In the genomic region with DNA sequence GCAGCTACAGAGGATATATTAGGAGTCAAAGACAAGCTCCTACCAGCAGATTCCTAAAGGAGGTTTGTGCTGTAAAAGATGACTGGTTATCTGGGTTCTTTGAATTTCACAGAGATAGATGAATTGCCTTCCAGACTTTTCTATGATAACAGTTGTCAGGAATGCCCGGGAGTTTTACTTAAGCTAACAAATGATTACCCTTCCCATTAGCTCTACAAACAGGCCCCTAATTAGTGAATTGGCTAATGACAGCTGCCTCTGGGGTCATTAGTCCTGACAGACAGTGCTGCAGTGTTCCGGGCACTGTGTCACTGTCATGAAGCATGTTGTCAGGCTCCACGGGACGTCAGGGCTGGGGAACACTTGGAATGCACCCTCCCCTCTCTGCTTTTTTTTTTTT, we compare ENCODE assay signal across 1 cellular context.
TF ChIP-seq lines count a peak whose summit lies in the region.

No MANE protein-coding gene starts in this region.

TF ChIP-seq in SK-N-SH treated with all-trans-retinoic acid at 6 μM for 48 hours, 23 proteins besides CTCF, POLR2A, EP300 and RAD21 (continued from another document):
- TF ChIP-seq, protein P1, sequence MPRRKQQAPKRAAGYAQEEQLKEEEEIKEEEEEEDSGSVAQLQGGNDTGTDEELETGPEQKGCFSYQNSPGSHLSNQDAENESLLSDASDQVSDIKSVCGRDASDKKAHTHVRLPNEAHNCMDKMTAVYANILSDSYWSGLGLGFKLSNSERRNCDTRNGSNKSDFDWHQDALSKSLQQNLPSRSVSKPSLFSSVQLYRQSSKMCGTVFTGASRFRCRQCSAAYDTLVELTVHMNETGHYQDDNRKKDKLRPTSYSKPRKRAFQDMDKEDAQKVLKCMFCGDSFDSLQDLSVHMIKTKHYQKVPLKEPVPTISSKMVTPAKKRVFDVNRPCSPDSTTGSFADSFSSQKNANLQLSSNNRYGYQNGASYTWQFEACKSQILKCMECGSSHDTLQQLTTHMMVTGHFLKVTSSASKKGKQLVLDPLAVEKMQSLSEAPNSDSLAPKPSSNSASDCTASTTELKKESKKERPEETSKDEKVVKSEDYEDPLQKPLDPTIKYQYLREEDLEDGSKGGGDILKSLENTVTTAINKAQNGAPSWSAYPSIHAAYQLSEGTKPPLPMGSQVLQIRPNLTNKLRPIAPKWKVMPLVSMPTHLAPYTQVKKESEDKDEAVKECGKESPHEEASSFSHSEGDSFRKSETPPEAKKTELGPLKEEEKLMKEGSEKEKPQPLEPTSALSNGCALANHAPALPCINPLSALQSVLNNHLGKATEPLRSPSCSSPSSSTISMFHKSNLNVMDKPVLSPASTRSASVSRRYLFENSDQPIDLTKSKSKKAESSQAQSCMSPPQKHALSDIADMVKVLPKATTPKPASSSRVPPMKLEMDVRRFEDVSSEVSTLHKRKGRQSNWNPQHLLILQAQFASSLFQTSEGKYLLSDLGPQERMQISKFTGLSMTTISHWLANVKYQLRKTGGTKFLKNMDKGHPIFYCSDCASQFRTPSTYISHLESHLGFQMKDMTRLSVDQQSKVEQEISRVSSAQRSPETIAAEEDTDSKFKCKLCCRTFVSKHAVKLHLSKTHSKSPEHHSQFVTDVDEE (CRISPR knock-in tag; IDR thresholded peaks at IDR 0.05), result 0 out of 2 replicates have a peak, but pooled peaks have one; percentile 22
- TF ChIP-seq ZNF8 (CRISPR knock-in tag; IDR thresholded peaks at IDR 0.05) (no peak), ARNTL (CRISPR knock-in tag; IDR thresholded peaks at IDR 0.05; ENCODE audit: borderline replicate concordance, low read depth) (no peak)
